Comparison of ENCODE assay signal across 1 cellular context in genomic region chr11:60447070-60447469, GRCh38.
TF ChIP-seq lines count a peak whose summit lies in the region.

No MANE protein-coding gene starts in this region.

TF ChIP-seq in GM12878, 131 proteins besides CTCF, POLR2A, EP300 and RAD21:
- no peak for TF ChIP-seq SMAD5 (IDR thresholded peaks at IDR 0.05; ENCODE audit: low read depth)
- TF ChIP-seq POLR2AphosphoS2 (IDR thresholded peaks at IDR 0.05; ENCODE audit: low read depth, low read length), result no peak
- no peak for TF ChIP-seq ZBED1 (IDR thresholded peaks at IDR 0.05; ENCODE audit: borderline replicate concordance)
- TF ChIP-seq ESRRA (IDR thresholded peaks at IDR 0.05; ENCODE audit: low read length), result no peak
- TF ChIP-seq SPI1 (IDR thresholded peaks at IDR 0.05; ENCODE audit: borderline replicate concordance, insufficient read depth, low read depth, low read length), result no peak
